ENCODE assay signal across 1 cellular context in genomic region chr2:195330513-195330956, GRCh38.
TF ChIP-seq lines count a peak whose summit lies in the region.

No MANE protein-coding gene starts in this region.

TF ChIP-seq in K562, 482 proteins besides CTCF, POLR2A, EP300 and RAD21 (continued from another document and continues in another):
- TF ChIP-seq, protein P1, sequence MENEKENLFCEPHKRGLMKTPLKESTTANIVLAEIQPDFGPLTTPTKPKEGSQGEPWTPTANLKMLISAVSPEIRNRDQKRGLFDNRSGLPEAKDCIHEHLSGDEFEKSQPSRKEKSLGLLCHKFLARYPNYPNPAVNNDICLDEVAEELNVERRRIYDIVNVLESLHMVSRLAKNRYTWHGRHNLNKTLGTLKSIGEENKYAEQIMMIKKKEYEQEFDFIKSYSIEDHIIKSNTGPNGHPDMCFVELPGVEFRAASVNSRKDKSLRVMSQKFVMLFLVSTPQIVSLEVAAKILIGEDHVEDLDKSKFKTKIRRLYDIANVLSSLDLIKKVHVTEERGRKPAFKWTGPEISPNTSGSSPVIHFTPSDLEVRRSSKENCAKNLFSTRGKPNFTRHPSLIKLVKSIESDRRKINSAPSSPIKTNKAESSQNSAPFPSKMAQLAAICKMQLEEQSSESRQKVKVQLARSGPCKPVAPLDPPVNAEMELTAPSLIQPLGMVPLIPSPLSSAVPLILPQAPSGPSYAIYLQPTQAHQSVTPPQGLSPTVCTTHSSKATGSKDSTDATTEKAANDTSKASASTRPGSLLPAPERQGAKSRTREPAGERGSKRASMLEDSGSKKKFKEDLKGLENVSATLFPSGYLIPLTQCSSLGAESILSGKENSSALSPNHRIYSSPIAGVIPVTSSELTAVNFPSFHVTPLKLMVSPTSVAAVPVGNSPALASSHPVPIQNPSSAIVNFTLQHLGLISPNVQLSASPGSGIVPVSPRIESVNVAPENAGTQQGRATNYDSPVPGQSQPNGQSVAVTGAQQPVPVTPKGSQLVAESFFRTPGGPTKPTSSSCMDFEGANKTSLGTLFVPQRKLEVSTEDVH (IDR thresholded peaks at IDR 0.05; ENCODE audit: low read depth, partially characterized antibody), result no peak
- no peak for TF ChIP-seq KLF1 (tag; IDR thresholded peaks at IDR 0.05)
- TF ChIP-seq SMARCA4 (IDR thresholded peaks at IDR 0.05), result peak; percentile 81
- peak; percentile 21 for TF ChIP-seq HDAC3 (IDR thresholded peaks at IDR 0.05; ENCODE audit: borderline replicate concordance, partially characterized antibody)
- TF ChIP-seq CCNT2 (IDR thresholded peaks at IDR 0.05; ENCODE audit: borderline replicate concordance, extremely low read depth, insufficient read length, low read depth, low read length), result no peak
- TF ChIP-seq LEF1 (IDR thresholded peaks at IDR 0.05), result peak; percentile 97
- TF ChIP-seq MEF2A (IDR thresholded peaks at IDR 0.05; ENCODE audit: control insufficient read depth, low read depth, low read length), result peak; percentile 74
- TF ChIP-seq PML (IDR thresholded peaks at IDR 0.05; ENCODE audit: low read length), result peak; percentile 66; the same call in 1 of the 2 replicates
- peak; percentile 90 for TF ChIP-seq TEAD4 (IDR thresholded peaks at IDR 0.05; ENCODE audit: low read length)
- no peak for TF ChIP-seq TEAD4 (CRISPR knock-in tag; IDR thresholded peaks at IDR 0.05; ENCODE audit: borderline replicate concordance)
- TF ChIP-seq CC2D1A (IDR thresholded peaks at IDR 0.05), result peak; percentile 34; the same call in 1 of the 2 replicates
- peak; percentile 71 for TF ChIP-seq CBFA2T2 (conservative IDR thresholded peaks at IDR 0.05)
- TF ChIP-seq, protein P2, sequence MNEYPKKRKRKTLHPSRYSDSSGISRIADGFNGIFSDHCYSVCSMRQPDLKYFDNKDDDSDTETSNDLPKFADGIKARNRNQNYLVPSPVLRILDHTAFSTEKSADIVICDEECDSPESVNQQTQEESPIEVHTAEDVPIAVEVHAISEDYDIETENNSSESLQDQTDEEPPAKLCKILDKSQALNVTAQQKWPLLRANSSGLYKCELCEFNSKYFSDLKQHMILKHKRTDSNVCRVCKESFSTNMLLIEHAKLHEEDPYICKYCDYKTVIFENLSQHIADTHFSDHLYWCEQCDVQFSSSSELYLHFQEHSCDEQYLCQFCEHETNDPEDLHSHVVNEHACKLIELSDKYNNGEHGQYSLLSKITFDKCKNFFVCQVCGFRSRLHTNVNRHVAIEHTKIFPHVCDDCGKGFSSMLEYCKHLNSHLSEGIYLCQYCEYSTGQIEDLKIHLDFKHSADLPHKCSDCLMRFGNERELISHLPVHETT (CRISPR knock-in tag; conservative IDR thresholded peaks at IDR 0.05 in 1 of 2, IDR thresholded peaks at IDR 0.05 in 1 of 2), result no peak
- TF ChIP-seq ZNF79 (CRISPR knock-in tag; IDR thresholded peaks at IDR 0.05; ENCODE audit: low read depth), result no peak
- TF ChIP-seq RBM14 (IDR thresholded peaks at IDR 0.05; ENCODE audit: borderline replicate concordance, insufficient read depth, low read depth, low read length), result no peak
- TF ChIP-seq MBD2 (IDR thresholded peaks at IDR 0.05; ENCODE audit: borderline replicate concordance, low read depth), result peak; percentile 48; the same call in 1 of the 2 replicates
- no peak for TF ChIP-seq GTF2F1 (IDR thresholded peaks at IDR 0.05; ENCODE audit: low read depth, low read length)
- peak; percentile 84 for TF ChIP-seq TCF3 (CRISPR knock-in tag; IDR thresholded peaks at IDR 0.05)
- TF ChIP-seq FOXM1 (IDR thresholded peaks at IDR 0.05; ENCODE audit: low read depth), result peak; percentile 54; the same call in 1 of the 2 replicates
- no peak for TF ChIP-seq FOXM1 (CRISPR knock-in tag; IDR thresholded peaks at IDR 0.05; ENCODE audit: low read depth)
- TF ChIP-seq, protein P3, sequence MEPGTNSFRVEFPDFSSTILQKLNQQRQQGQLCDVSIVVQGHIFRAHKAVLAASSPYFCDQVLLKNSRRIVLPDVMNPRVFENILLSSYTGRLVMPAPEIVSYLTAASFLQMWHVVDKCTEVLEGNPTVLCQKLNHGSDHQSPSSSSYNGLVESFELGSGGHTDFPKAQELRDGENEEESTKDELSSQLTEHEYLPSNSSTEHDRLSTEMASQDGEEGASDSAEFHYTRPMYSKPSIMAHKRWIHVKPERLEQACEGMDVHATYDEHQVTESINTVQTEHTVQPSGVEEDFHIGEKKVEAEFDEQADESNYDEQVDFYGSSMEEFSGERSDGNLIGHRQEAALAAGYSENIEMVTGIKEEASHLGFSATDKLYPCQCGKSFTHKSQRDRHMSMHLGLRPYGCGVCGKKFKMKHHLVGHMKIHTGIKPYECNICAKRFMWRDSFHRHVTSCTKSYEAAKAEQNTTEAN (CRISPR knock-in tag; IDR thresholded peaks at IDR 0.05), result no peak
- peak; percentile 81 for TF ChIP-seq TAL1 (IDR thresholded peaks at IDR 0.05)
- TF ChIP-seq TCFL5 (CRISPR knock-in tag; conservative IDR thresholded peaks at IDR 0.05), result no peak
- TF ChIP-seq SMARCE1 (IDR thresholded peaks at IDR 0.05), result peak; percentile 84
- peak in 1 of 2 experiments; percentile 66; a peak in 2 of 4 replicates for TF ChIP-seq FOXA3 (CRISPR knock-in tag; conservative IDR thresholded peaks at IDR 0.05 in 1 of 2, IDR thresholded peaks at IDR 0.05 in 1 of 2)
- peak; percentile 89 for TF ChIP-seq ARID1B (IDR thresholded peaks at IDR 0.05)
- no peak for TF ChIP-seq IFI16 (CRISPR knock-in tag; IDR thresholded peaks at IDR 0.05)
- TF ChIP-seq MTA2 (IDR thresholded peaks at IDR 0.05; ENCODE audit: low read depth), result peak; percentile 57; the same call in 1 of the 2 replicates
- no peak for TF ChIP-seq BRF1 (IDR thresholded peaks at IDR 0.05; ENCODE audit: borderline replicate concordance, extremely low read depth, insufficient read length)
- no peak for TF ChIP-seq ZNF184 (CRISPR knock-in tag; IDR thresholded peaks at IDR 0.05)
- no peak for TF ChIP-seq ZNF134 (CRISPR knock-in tag; conservative IDR thresholded peaks at IDR 0.05)
- no peak for TF ChIP-seq ZNF668 (CRISPR knock-in tag; IDR thresholded peaks at IDR 0.05)
- no peak for TF ChIP-seq ZNF551 (CRISPR knock-in tag; IDR thresholded peaks at IDR 0.05)
- TF ChIP-seq TFAP4 (CRISPR knock-in tag; IDR thresholded peaks at IDR 0.05; ENCODE audit: borderline replicate concordance), result no peak
- TF ChIP-seq GABPA (tag; conservative IDR thresholded peaks at IDR 0.05; ENCODE audit: low read depth), result peak; percentile 19; the same call in 1 of the 2 replicates
- TF ChIP-seq, protein P4, sequence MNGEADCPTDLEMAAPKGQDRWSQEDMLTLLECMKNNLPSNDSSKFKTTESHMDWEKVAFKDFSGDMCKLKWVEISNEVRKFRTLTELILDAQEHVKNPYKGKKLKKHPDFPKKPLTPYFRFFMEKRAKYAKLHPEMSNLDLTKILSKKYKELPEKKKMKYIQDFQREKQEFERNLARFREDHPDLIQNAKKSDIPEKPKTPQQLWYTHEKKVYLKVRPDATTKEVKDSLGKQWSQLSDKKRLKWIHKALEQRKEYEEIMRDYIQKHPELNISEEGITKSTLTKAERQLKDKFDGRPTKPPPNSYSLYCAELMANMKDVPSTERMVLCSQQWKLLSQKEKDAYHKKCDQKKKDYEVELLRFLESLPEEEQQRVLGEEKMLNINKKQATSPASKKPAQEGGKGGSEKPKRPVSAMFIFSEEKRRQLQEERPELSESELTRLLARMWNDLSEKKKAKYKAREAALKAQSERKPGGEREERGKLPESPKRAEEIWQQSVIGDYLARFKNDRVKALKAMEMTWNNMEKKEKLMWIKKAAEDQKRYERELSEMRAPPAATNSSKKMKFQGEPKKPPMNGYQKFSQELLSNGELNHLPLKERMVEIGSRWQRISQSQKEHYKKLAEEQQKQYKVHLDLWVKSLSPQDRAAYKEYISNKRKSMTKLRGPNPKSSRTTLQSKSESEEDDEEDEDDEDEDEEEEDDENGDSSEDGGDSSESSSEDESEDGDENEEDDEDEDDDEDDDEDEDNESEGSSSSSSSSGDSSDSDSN (IDR thresholded peaks at IDR 0.05; ENCODE audit: borderline replicate concordance in 1 of 2, low read depth in 2 of 2, low read length in 2 of 2), result no peak
- no peak for TF ChIP-seq PYGO2 (tag; IDR thresholded peaks at IDR 0.05)
- TF ChIP-seq MTA1 (IDR thresholded peaks at IDR 0.05; ENCODE audit: borderline replicate concordance), result no peak
- TF ChIP-seq DPF2 (IDR thresholded peaks at IDR 0.05), result peak; percentile 82
- TF ChIP-seq SMAD3 (CRISPR knock-in tag; conservative IDR thresholded peaks at IDR 0.05), result no peak
- TF ChIP-seq POLR3G (IDR thresholded peaks at IDR 0.05; ENCODE audit: extremely low read depth, insufficient read length, insufficient replicate concordance), result no peak
- TF ChIP-seq CBFA2T3 (IDR thresholded peaks at IDR 0.05), result peak; percentile 86
- TF ChIP-seq, protein P5, sequence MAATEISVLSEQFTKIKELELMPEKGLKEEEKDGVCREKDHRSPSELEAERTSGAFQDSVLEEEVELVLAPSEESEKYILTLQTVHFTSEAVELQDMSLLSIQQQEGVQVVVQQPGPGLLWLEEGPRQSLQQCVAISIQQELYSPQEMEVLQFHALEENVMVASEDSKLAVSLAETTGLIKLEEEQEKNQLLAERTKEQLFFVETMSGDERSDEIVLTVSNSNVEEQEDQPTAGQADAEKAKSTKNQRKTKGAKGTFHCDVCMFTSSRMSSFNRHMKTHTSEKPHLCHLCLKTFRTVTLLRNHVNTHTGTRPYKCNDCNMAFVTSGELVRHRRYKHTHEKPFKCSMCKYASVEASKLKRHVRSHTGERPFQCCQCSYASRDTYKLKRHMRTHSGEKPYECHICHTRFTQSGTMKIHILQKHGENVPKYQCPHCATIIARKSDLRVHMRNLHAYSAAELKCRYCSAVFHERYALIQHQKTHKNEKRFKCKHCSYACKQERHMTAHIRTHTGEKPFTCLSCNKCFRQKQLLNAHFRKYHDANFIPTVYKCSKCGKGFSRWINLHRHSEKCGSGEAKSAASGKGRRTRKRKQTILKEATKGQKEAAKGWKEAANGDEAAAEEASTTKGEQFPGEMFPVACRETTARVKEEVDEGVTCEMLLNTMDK (IDR thresholded peaks at IDR 0.05; ENCODE audit: borderline replicate concordance, insufficient read depth, low read depth, low read length, poor library complexity, severe bottlenecking), result no peak
- no peak for TF ChIP-seq ILK (tag; IDR thresholded peaks at IDR 0.05; ENCODE audit: borderline replicate concordance, low read depth)
- no peak for TF ChIP-seq SREBF1 (IDR thresholded peaks at IDR 0.05; ENCODE audit: borderline replicate concordance, low read depth, low read length)
- peak in 1 of 2 experiments; percentile 53; a peak in 1 of 4 replicates for TF ChIP-seq TBL1XR1 (IDR thresholded peaks at IDR 0.05; ENCODE audit: low read length in 2 of 2)
- no peak for TF ChIP-seq PRPF4 (IDR thresholded peaks at IDR 0.05; ENCODE audit: insufficient read depth, low read depth, low read length, poor library complexity, severe bottlenecking)
- peak; percentile 50 for TF ChIP-seq MEIS2 (IDR thresholded peaks at IDR 0.05; ENCODE audit: partially characterized antibody)
- peak; percentile 69; the same call in 1 of the 2 replicates for TF ChIP-seq SOX6 (IDR thresholded peaks at IDR 0.05)
- TF ChIP-seq ELF4 (CRISPR knock-in tag; IDR thresholded peaks at IDR 0.05), result no peak
- TF ChIP-seq TAF1 (IDR thresholded peaks at IDR 0.05; ENCODE audit: control insufficient read depth, extremely low read depth, insufficient read depth, low read length, severe bottlenecking), result no peak
- peak; percentile 65; the same call in 1 of the 2 replicates for TF ChIP-seq NCOR1 (IDR thresholded peaks at IDR 0.05)
- TF ChIP-seq ZNF584 (CRISPR knock-in tag; IDR thresholded peaks at IDR 0.05; ENCODE audit: low read depth), result 0 out of 2 replicates have a peak, but pooled peaks have one; percentile 32
- TF ChIP-seq CHD4 (IDR thresholded peaks at IDR 0.05; ENCODE audit: insufficient read depth, insufficient replicate concordance, low read depth, low read length, poor library complexity, severe bottlenecking), result no peak
- TF ChIP-seq, protein P6, sequence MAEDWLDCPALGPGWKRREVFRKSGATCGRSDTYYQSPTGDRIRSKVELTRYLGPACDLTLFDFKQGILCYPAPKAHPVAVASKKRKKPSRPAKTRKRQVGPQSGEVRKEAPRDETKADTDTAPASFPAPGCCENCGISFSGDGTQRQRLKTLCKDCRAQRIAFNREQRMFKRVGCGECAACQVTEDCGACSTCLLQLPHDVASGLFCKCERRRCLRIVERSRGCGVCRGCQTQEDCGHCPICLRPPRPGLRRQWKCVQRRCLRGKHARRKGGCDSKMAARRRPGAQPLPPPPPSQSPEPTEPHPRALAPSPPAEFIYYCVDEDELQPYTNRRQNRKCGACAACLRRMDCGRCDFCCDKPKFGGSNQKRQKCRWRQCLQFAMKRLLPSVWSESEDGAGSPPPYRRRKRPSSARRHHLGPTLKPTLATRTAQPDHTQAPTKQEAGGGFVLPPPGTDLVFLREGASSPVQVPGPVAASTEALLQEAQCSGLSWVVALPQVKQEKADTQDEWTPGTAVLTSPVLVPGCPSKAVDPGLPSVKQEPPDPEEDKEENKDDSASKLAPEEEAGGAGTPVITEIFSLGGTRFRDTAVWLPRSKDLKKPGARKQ (CRISPR knock-in tag; IDR thresholded peaks at IDR 0.05), result no peak
- TF ChIP-seq, protein P7, sequence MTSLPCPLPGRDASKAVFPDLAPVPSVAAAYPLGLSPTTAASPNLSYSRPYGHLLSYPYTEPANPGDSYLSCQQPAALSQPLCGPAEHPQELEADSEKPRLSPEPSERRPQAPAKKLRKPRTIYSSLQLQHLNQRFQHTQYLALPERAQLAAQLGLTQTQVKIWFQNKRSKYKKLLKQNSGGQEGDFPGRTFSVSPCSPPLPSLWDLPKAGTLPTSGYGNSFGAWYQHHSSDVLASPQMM (CRISPR knock-in tag; IDR thresholded peaks at IDR 0.05), result no peak
- TF ChIP-seq ZNF217 (CRISPR knock-in tag; IDR thresholded peaks at IDR 0.05), result no peak
- peak; percentile 75 to 84; a peak in 3 of 4 replicates for TF ChIP-seq TRIM24 (IDR thresholded peaks at IDR 0.05)
- peak; percentile 19 for TF ChIP-seq NFIC (IDR thresholded peaks at IDR 0.05)
- TF ChIP-seq STAT5A (IDR thresholded peaks at IDR 0.05; ENCODE audit: borderline replicate concordance, low read length), result peak; percentile 45; the same call in 1 of the 2 replicates
- peak; percentile 67; the same call in 1 of the 2 replicates for TF ChIP-seq RNF2 (IDR thresholded peaks at IDR 0.05)
- TF ChIP-seq ZNF766 (CRISPR knock-in tag; conservative IDR thresholded peaks at IDR 0.05), result 0 out of 2 replicates have a peak, but pooled peaks have one; percentile 35
